ENCODE assay signal across 1 cellular context in genomic region chr2:167844714-167845530, GRCh38.
A peak's percentile ranks its signal among the peaks of the same experiment; 100 is the strongest.
TF ChIP-seq lines count a peak whose summit lies in the region.

No MANE protein-coding gene starts in this region.

TF ChIP-seq in HepG2, 621 proteins besides CTCF, POLR2A, EP300 and RAD21 (continued from another document and continues in another):
- TF ChIP-seq, protein P1, sequence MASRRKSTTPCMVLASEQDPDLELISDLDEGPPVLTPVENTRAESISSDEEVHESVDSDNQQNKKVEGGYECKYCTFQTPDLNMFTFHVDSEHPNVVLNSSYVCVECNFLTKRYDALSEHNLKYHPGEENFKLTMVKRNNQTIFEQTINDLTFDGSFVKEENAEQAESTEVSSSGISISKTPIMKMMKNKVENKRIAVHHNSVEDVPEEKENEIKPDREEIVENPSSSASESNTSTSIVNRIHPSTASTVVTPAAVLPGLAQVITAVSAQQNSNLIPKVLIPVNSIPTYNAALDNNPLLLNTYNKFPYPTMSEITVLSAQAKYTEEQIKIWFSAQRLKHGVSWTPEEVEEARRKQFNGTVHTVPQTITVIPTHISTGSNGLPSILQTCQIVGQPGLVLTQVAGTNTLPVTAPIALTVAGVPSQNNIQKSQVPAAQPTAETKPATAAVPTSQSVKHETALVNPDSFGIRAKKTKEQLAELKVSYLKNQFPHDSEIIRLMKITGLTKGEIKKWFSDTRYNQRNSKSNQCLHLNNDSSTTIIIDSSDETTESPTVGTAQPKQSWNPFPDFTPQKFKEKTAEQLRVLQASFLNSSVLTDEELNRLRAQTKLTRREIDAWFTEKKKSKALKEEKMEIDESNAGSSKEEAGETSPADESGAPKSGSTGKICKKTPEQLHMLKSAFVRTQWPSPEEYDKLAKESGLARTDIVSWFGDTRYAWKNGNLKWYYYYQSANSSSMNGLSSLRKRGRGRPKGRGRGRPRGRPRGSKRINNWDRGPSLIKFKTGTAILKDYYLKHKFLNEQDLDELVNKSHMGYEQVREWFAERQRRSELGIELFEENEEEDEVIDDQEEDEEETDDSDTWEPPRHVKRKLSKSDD (CRISPR knock-in tag; IDR thresholded peaks at IDR 0.05; ENCODE audit: low read depth): no peak
- TF ChIP-seq ZNF501 (CRISPR knock-in tag; IDR thresholded peaks at IDR 0.05): 0 out of 2 replicates have a peak, but pooled peaks have one; percentile 49
- no peak for TF ChIP-seq ZBTB38 (CRISPR knock-in tag; IDR thresholded peaks at IDR 0.05)
- TF ChIP-seq MAFK (conservative IDR thresholded peaks at IDR 0.05 in 1 of 2, IDR thresholded peaks at IDR 0.05 in 1 of 2; ENCODE audit: low read length in 2 of 2): 0 out of 4 replicates have a peak, but pooled peaks of 1 of the 2 experiments have one; percentile 25
- TF ChIP-seq NCOA5 (CRISPR knock-in tag; IDR thresholded peaks at IDR 0.05): no peak
- no peak for TF ChIP-seq ZNF510 (CRISPR knock-in tag; IDR thresholded peaks at IDR 0.05; ENCODE audit: low read depth)
- TF ChIP-seq ZNF567 (CRISPR knock-in tag; IDR thresholded peaks at IDR 0.05; ENCODE audit: borderline replicate concordance): no peak
- TF ChIP-seq NFE2L2 (IDR thresholded peaks at IDR 0.05; ENCODE audit: low read length): peak; percentile 73; the same call in 1 of the 2 replicates
- no peak for TF ChIP-seq ZNF136 (CRISPR knock-in tag; IDR thresholded peaks at IDR 0.05; ENCODE audit: low read depth)
- no peak for TF ChIP-seq ZKSCAN5 (CRISPR knock-in tag; IDR thresholded peaks at IDR 0.05)
- TF ChIP-seq SRSF1 (optimal IDR thresholded peaks at IDR 0.05; ENCODE audit: low read depth, low read length): no peak
- TF ChIP-seq MTA1 (CRISPR knock-in tag; IDR thresholded peaks at IDR 0.05; ENCODE audit: borderline replicate concordance): 0 out of 2 replicates have a peak, but pooled peaks have one; percentile 27
- TF ChIP-seq HNF4A (CRISPR knock-in tag; IDR thresholded peaks at IDR 0.05): no peak
- TF ChIP-seq, protein P2, sequence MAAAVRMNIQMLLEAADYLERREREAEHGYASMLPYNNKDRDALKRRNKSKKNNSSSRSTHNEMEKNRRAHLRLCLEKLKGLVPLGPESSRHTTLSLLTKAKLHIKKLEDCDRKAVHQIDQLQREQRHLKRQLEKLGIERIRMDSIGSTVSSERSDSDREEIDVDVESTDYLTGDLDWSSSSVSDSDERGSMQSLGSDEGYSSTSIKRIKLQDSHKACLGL (CRISPR knock-in tag; IDR thresholded peaks at IDR 0.05): no peak
- TF ChIP-seq PHF5A (CRISPR knock-in tag; IDR thresholded peaks at IDR 0.05; ENCODE audit: low read depth, unreplicated experiment): no peak
- TF ChIP-seq ZNF75D (CRISPR knock-in tag; IDR thresholded peaks at IDR 0.05; ENCODE audit: borderline replicate concordance): no peak
- TF ChIP-seq ZNF558 (CRISPR knock-in tag; IDR thresholded peaks at IDR 0.05; ENCODE audit: borderline replicate concordance): no peak
- TF ChIP-seq, protein P3, sequence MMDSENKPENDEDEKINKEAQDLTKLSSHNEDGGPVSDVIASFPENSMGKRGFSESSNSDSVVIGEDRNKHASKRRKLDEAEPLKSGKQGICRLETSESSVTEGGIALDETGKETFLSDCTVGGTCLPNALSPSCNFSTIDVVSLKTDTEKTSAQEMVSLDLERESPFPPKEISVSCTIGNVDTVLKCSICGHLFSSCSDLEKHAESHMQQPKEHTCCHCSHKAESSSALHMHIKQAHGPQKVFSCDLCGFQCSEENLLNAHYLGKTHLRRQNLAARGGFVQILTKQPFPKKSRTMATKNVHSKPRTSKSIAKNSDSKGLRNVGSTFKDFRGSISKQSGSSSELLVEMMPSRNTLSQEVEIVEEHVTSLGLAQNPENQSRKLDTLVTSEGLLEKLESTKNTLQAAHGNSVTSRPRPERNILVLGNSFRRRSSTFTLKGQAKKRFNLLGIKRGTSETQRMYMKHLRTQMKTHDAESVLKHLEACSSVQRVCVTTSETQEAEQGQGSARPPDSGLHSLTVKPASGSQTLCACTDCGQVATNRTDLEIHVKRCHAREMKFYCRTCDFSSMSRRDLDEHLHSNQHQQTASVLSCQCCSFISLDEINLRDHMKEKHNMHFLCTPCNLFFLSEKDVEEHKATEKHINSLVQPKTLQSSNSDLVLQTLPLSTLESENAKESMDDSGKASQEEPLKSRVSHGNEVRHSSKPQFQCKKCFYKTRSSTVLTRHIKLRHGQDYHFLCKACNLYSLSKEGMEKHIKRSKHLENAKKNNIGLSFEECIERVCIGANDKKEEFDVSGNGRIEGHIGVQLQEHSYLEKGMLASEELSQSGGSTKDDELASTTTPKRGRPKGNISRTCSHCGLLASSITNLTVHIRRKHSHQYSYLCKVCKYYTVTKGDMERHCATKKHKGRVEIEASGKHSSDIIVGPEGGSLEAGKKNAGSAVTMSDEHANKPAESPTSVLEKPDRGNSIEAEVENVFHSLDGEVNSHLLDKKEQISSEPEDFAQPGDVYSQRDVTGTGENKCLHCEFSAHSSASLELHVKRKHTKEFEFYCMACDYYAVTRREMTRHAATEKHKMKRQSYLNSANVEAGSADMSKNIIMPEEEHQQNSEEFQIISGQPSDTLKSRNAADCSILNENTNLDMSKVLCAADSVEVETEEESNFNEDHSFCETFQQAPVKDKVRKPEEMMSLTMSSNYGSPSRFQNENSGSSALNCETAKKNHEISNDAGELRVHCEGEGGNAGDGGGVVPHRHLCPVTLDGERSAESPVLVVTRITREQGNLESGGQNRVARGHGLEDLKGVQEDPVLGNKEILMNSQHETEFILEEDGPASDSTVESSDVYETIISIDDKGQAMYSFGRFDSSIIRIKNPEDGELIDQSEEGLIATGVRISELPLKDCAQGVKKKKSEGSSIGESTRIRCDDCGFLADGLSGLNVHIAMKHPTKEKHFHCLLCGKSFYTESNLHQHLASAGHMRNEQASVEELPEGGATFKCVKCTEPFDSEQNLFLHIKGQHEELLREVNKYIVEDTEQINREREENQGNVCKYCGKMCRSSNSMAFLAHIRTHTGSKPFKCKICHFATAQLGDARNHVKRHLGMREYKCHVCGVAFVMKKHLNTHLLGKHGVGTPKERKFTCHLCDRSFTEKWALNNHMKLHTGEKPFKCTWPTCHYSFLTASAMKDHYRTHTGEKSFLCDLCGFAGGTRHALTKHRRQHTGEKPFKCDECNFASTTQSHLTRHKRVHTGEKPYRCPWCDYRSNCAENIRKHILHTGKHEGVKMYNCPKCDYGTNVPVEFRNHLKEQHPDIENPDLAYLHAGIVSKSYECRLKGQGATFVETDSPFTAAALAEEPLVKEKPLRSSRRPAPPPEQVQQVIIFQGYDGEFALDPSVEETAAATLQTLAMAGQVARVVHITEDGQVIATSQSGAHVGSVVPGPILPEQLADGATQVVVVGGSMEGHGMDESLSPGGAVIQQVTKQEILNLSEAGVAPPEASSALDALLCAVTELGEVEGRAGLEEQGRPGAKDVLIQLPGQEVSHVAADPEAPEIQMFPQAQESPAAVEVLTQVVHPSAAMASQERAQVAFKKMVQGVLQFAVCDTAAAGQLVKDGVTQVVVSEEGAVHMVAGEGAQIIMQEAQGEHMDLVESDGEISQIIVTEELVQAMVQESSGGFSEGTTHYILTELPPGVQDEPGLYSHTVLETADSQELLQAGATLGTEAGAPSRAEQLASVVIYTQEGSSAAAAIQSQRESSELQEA (CRISPR knock-in tag; IDR thresholded peaks at IDR 0.05; ENCODE audit: not compliant biosample characterization): no peak
- TF ChIP-seq, protein P4, sequence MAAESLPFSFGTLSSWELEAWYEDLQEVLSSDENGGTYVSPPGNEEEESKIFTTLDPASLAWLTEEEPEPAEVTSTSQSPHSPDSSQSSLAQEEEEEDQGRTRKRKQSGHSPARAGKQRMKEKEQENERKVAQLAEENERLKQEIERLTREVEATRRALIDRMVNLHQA (CRISPR knock-in tag; IDR thresholded peaks at IDR 0.05): no peak
- no peak for TF ChIP-seq IRX3 (CRISPR knock-in tag; IDR thresholded peaks at IDR 0.05; ENCODE audit: borderline replicate concordance, low read depth)
- no peak for TF ChIP-seq ZNF547 (CRISPR knock-in tag; IDR thresholded peaks at IDR 0.05)
- TF ChIP-seq ZNF7 (CRISPR knock-in tag; IDR thresholded peaks at IDR 0.05): no peak
- no peak for TF ChIP-seq SP1 (IDR thresholded peaks at IDR 0.05)
- TF ChIP-seq SP1 (CRISPR knock-in tag; IDR thresholded peaks at IDR 0.05): no peak
- TF ChIP-seq PTBP1 (IDR thresholded peaks at IDR 0.05; ENCODE audit: low read depth, low read length, poor library complexity, severe bottlenecking): no peak
- TF ChIP-seq, protein P5, sequence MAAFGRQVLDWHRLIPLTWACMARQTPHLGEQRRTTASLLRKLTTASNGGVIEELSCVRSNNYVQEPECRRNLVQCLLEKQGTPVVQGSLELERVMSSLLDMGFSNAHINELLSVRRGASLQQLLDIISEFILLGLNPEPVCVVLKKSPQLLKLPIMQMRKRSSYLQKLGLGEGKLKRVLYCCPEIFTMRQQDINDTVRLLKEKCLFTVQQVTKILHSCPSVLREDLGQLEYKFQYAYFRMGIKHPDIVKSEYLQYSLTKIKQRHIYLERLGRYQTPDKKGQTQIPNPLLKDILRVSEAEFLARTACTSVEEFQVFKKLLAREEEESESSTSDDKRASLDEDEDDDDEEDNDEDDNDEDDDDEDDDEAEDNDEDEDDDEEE (CRISPR knock-in tag; IDR thresholded peaks at IDR 0.05): no peak
- TF ChIP-seq ZNF724P (CRISPR knock-in tag; IDR thresholded peaks at IDR 0.05; ENCODE audit: borderline replicate concordance): no peak
- no peak for TF ChIP-seq CBX1 (IDR thresholded peaks at IDR 0.05; ENCODE audit: low read depth)
- no peak for TF ChIP-seq EED (CRISPR knock-in tag; IDR thresholded peaks at IDR 0.05)
- TF ChIP-seq ZNF775 (CRISPR knock-in tag; IDR thresholded peaks at IDR 0.05; ENCODE audit: borderline replicate concordance): no peak
- 0 out of 2 replicates have a peak, but pooled peaks have one; percentile 47 for TF ChIP-seq ZNF274 (CRISPR knock-in tag; IDR thresholded peaks at IDR 0.05)
- TF ChIP-seq SMC3 (IDR thresholded peaks at IDR 0.05; ENCODE audit: low read length): peak; percentile 73; the same call in 1 of the 2 replicates
- no peak for TF ChIP-seq ARID2 (CRISPR knock-in tag; IDR thresholded peaks at IDR 0.05; ENCODE audit: borderline replicate concordance)
- TF ChIP-seq MED8 (CRISPR knock-in tag; IDR thresholded peaks at IDR 0.05; ENCODE audit: insufficient replicate concordance): no peak
- TF ChIP-seq, protein P6, sequence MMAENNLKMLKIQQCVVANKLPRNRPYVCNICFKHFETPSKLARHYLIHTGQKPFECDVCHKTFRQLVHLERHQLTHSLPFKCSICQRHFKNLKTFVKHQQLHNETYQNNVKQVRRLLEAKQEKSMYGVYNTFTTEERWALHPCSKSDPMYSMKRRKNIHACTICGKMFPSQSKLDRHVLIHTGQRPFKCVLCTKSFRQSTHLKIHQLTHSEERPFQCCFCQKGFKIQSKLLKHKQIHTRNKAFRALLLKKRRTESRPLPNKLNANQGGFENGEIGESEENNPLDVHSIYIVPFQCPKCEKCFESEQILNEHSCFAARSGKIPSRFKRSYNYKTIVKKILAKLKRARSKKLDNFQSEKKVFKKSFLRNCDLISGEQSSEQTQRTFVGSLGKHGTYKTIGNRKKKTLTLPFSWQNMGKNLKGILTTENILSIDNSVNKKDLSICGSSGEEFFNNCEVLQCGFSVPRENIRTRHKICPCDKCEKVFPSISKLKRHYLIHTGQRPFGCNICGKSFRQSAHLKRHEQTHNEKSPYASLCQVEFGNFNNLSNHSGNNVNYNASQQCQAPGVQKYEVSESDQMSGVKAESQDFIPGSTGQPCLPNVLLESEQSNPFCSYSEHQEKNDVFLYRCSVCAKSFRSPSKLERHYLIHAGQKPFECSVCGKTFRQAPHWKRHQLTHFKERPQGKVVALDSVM (CRISPR knock-in tag; IDR thresholded peaks at IDR 0.05): no peak
- TF ChIP-seq NFRKB (IDR thresholded peaks at IDR 0.05): no peak
- TF ChIP-seq, protein P7, sequence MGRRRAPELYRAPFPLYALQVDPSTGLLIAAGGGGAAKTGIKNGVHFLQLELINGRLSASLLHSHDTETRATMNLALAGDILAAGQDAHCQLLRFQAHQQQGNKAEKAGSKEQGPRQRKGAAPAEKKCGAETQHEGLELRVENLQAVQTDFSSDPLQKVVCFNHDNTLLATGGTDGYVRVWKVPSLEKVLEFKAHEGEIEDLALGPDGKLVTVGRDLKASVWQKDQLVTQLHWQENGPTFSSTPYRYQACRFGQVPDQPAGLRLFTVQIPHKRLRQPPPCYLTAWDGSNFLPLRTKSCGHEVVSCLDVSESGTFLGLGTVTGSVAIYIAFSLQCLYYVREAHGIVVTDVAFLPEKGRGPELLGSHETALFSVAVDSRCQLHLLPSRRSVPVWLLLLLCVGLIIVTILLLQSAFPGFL (CRISPR knock-in tag; IDR thresholded peaks at IDR 0.05): no peak
- TF ChIP-seq KAT2B (IDR thresholded peaks at IDR 0.05; ENCODE audit: borderline replicate concordance, low read depth, low read length): no peak
- no peak for TF ChIP-seq SP140L (CRISPR knock-in tag; IDR thresholded peaks at IDR 0.05; ENCODE audit: borderline replicate concordance)
- no peak for TF ChIP-seq ZNF891 (CRISPR knock-in tag; IDR thresholded peaks at IDR 0.05)
- peak; percentile 55 for TF ChIP-seq MAFG (CRISPR knock-in tag; IDR thresholded peaks at IDR 0.05)
- TF ChIP-seq, protein P8, sequence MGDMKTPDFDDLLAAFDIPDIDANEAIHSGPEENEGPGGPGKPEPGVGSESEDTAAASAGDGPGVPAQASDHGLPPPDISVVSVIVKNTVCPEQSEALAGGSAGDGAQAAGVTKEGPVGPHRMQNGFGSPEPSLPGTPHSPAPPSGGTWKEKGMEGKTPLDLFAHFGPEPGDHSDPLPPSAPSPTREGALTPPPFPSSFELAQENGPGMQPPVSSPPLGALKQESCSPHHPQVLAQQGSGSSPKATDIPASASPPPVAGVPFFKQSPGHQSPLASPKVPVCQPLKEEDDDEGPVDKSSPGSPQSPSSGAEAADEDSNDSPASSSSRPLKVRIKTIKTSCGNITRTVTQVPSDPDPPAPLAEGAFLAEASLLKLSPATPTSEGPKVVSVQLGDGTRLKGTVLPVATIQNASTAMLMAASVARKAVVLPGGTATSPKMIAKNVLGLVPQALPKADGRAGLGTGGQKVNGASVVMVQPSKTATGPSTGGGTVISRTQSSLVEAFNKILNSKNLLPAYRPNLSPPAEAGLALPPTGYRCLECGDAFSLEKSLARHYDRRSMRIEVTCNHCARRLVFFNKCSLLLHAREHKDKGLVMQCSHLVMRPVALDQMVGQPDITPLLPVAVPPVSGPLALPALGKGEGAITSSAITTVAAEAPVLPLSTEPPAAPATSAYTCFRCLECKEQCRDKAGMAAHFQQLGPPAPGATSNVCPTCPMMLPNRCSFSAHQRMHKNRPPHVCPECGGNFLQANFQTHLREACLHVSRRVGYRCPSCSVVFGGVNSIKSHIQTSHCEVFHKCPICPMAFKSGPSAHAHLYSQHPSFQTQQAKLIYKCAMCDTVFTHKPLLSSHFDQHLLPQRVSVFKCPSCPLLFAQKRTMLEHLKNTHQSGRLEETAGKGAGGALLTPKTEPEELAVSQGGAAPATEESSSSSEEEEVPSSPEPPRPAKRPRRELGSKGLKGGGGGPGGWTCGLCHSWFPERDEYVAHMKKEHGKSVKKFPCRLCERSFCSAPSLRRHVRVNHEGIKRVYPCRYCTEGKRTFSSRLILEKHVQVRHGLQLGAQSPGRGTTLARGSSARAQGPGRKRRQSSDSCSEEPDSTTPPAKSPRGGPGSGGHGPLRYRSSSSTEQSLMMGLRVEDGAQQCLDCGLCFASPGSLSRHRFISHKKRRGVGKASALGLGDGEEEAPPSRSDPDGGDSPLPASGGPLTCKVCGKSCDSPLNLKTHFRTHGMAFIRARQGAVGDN (CRISPR knock-in tag; IDR thresholded peaks at IDR 0.05): peak; percentile 42
- no peak for TF ChIP-seq FOXC1 (CRISPR knock-in tag; IDR thresholded peaks at IDR 0.05; ENCODE audit: borderline replicate concordance)
- TF ChIP-seq ZNF577 (CRISPR knock-in tag; IDR thresholded peaks at IDR 0.05; ENCODE audit: borderline replicate concordance, low read depth): no peak
- TF ChIP-seq HOXD1 (CRISPR knock-in tag; IDR thresholded peaks at IDR 0.05): no peak
- TF ChIP-seq ZNF83 (CRISPR knock-in tag; IDR thresholded peaks at IDR 0.05; ENCODE audit: borderline replicate concordance): no peak
